In genomic region chr17:45353047-45353446, GRCh38 we compare ENCODE assay signal across 10 cellular contexts.
DNase-seq lines count a peak whose midpoint lies in the region; ATAC-seq and TF ChIP-seq lines count a peak whose summit lies in the region.
"Had no signal": no experiment of that assay in that cellular context is flagged by ENCODE, and none has a peak within 500 bp of the region (broad histone marks: within the 10 kb centered on the region; RNA-seq: fewer than 3 reads in every experiment).

No MANE protein-coding gene starts in this region.

- POLR2A ChIA-PET in HEK293 (lab: Yijun Ruan, JAX), result interaction anchor here (0.8 kb wide), 1 partner anchor 11 kb away, joined by 3 read pairs; no protein-coding TSS in a partner anchor

- no peaks in the 10 kb centered on the region for H3K27me3 ChIP-seq in effector memory CD4-positive, alpha-beta T cell (replicated peaks; ENCODE audit: control insufficient read depth, insufficient read depth, low read length, poor library complexity, severe bottlenecking)
- H3K27me3 ChIP-seq: gastrocnemius medialis had no signal

- H3K36me3 ChIP-seq in HEK293 (ENCODE audit: control insufficient read depth in 2 of 2, insufficient read depth in 1 of 2, low read length in 2 of 2), result no peaks in the 10 kb centered on the region
- H3K36me3 ChIP-seq in effector memory CD4-positive, alpha-beta T cell (ENCODE audit: control insufficient read depth, insufficient read depth, low read length), result no peaks in the 10 kb centered on the region
- H3K36me3 ChIP-seq: gastrocnemius medialis had no signal

- peaks cover 41% of the 10 kb centered on the region for H3K4me1 Mint-ChIP-seq in dendritic cell treated with granulocyte-macrophage colony-stimulating factor and Interleukin-4, amounts not matched to agents 40 ng/mL and 50 ng/mL, for 4 days (ENCODE audit: low read depth)

- no peaks in the 10 kb centered on the region for H3K9me3 Mint-ChIP-seq in dendritic cell treated with granulocyte-macrophage colony-stimulating factor and Interleukin-4, amounts not matched to agents 40 ng/mL and 50 ng/mL, for 4 days

- no peak overlapping the region for H3K27ac ChIP-seq in HEK293 (ENCODE audit: extremely low read depth, low read depth, low read length)
- H3K27ac ChIP-seq in effector memory CD4-positive, alpha-beta T cell (ENCODE audit: insufficient read depth, low read length, poor library complexity, severe bottlenecking), result no peak overlapping the region
- H3K27ac ChIP-seq: gastrocnemius medialis had no signal

- peak; percentile 9 for DNase-seq in SKM-1 (lab: John Stamatoyannopoulos, UW; ENCODE audit: unreplicated experiment)
- peak; percentile 12 to 15 for DNase-seq in stimulated activated CD8-positive, alpha-beta memory T cell treated with anti-CD3 and anti-CD28 coated beads, Interleukin-2, amount 100 ng/mL, for 48 hours (ENCODE audit: low read depth in 2 of 2)
- DNase-seq in effector memory CD4-positive, alpha-beta T cell, result no peak
- DNase-seq: DND-41, gastrocnemius medialis, NCI-H2029 had no signal

- H3K9me3 ChIP-seq in HEK293 (ENCODE audit: control insufficient read depth, insufficient read depth, low read depth, low read length), result no peaks in the 10 kb centered on the region
- no peaks in the 10 kb centered on the region for H3K9me3 ChIP-seq in effector memory CD4-positive, alpha-beta T cell (ENCODE audit: control insufficient read depth, low read length)
- H3K9me3 ChIP-seq: gastrocnemius medialis had no signal

- no peak for TF ChIP-seq CTCF in HEK293 (tag by site-specific recombination; IDR thresholded peaks at IDR 0.05)

- ATAC-seq in GM18520 (IDR thresholded peaks at IDR 0.05; ENCODE audit: unreplicated experiment), result no peak
- no peak for ATAC-seq in GM18907 (IDR thresholded peaks at IDR 0.05; ENCODE audit: unreplicated experiment)
- ATAC-seq: gastrocnemius medialis had no signal

- CTCF ChIA-PET in HEK293 (lab: Yijun Ruan, JAX), result no interaction called here

- H3K4me3 Mint-ChIP-seq in dendritic cell treated with granulocyte-macrophage colony-stimulating factor and Interleukin-4, amounts not matched to agents 40 ng/mL and 50 ng/mL, for 4 days, result no peak overlapping the region

- peak overlapping the region; percentile 51 for H3K27ac Mint-ChIP-seq in dendritic cell treated with granulocyte-macrophage colony-stimulating factor and Interleukin-4, amounts not matched to agents 40 ng/mL and 50 ng/mL, for 4 days

- H3K27me3 Mint-ChIP-seq in dendritic cell treated with granulocyte-macrophage colony-stimulating factor and Interleukin-4, amounts not matched to agents 40 ng/mL and 50 ng/mL, for 4 days, result peaks cover 7% of the 10 kb centered on the region

- intact Hi-C loops in dendritic cell treated with granulocyte-macrophage colony-stimulating factor and Interleukin-4, amounts not matched to agents 40 ng/mL and 50 ng/mL, for 4 days (cut with micrococcal nuclease), result loop anchor here (2.0 kb wide), 1 partner anchor 36 kb away; the partner anchor contains the start of gene MAP3K14

- H3K36me3 Mint-ChIP-seq in dendritic cell treated with granulocyte-macrophage colony-stimulating factor and Interleukin-4, amounts not matched to agents 40 ng/mL and 50 ng/mL, for 4 days (ENCODE audit: low read depth), result no peaks in the 10 kb centered on the region

- H3K4me3 ChIP-seq in HEK293 (ENCODE audit: low read depth, low read length), result no peak overlapping the region
- H3K4me3 ChIP-seq in effector memory CD4-positive, alpha-beta T cell (ENCODE audit: insufficient read depth, low read depth, low read length, poor library complexity, severe bottlenecking), result no peak overlapping the region
- H3K4me3 ChIP-seq: gastrocnemius medialis had no signal

- no peaks in the 10 kb centered on the region for H3K4me1 ChIP-seq in HEK293 (ENCODE audit: control insufficient read depth, insufficient read depth, low read length)
- H3K4me1 ChIP-seq in effector memory CD4-positive, alpha-beta T cell (ENCODE audit: control insufficient read depth, insufficient read depth, low read length, poor library complexity, severe bottlenecking), result no peaks in the 10 kb centered on the region
- H3K4me1 ChIP-seq: gastrocnemius medialis had no signal

TF ChIP-seq in HEK293, 187 proteins besides CTCF, POLR2A, EP300 and RAD21:
- TF ChIP-seq ZNF266 (tag by site-specific recombination; IDR thresholded peaks at IDR 0.05; ENCODE audit: low read depth) (no peak), ZFHX2 (tag by site-specific recombination; conservative IDR thresholded peaks at IDR 0.05) (0 out of 2 replicates have a peak, but pooled peaks have one; percentile 11)

Comparison
In these comparisons a context has a peak if more than half of its experiments do, and no peak if none do; other contexts are left out.
1. DNase-seq: peak in SKM-1 (single experiment) and stimulated activated CD8-positive, alpha-beta memory T cell treated with anti-CD3 and anti-CD28 coated beads, Interleukin-2, amount 100 ng/mL, for 48 hours (2 of 2); none in effector memory CD4-positive, alpha-beta T cell (0 of 3).